Comparison of ENCODE assay signal across 25 cellular contexts in genomic region chr3:16975083-16975482, GRCh38.
"Had no signal": no experiment of that assay in that cellular context is flagged by ENCODE, and none has a peak within 500 bp of the region (broad histone marks: within the 10 kb centered on the region; RNA-seq: fewer than 3 reads in every experiment).

No MANE protein-coding gene starts in this region.

- H3K27ac Mint-ChIP-seq: activated CD4-positive, alpha-beta memory T cell treated with anti-CD3 and anti-CD28 coated beads, Interleukin-2, amount 10 ng/mL, durations not matched to agents 7 days and 5 days; activated CD4-positive, alpha-beta T cell treated with anti-CD3 and anti-CD28 coated beads, Interleukin-2, amount 10 ng/mL, durations not matched to agents 24 days and 14 days; activated naive CD8-positive, alpha-beta T cell treated with anti-CD3 and anti-CD28 coated beads, Interleukin-2, amount 10 ng/mL, durations not matched to agents 7 days and 5 days; activated T-helper 2 cell treated with anti-CD3 and anti-CD28 coated beads, Interferon-gamma antibody, Interleukin-2, Interleukin-4, amounts not matched to agents 10 μg/mL and 5 μg/mL and 100 μg/mL, durations not matched to agents 14 hours and 24 hours and 36 hours; endodermal cell; nephron progenitor cell; T-helper 17 cell had no signal

- H3K9me3 ChIP-seq: breast epithelium, esophagus squamous epithelium, lower lobe of right lung, pancreas, upper lobe of left lung had no signal

- H3K4me1 ChIP-seq: breast epithelium, esophagus squamous epithelium, lower lobe of right lung, pancreas, upper lobe of left lung had no signal

- H3K27ac ChIP-seq: breast epithelium, coronary artery, esophagus squamous epithelium, hepatocyte, lower lobe of right lung, pancreas, upper lobe of left lung had no signal

- DNase-seq: activated CD4-positive, alpha-beta memory T cell treated with anti-CD3 and anti-CD28 coated beads, Interleukin-2, amount 10 ng/mL, durations not matched to agents 7 days and 5 days; activated CD4-positive, alpha-beta T cell treated with anti-CD3 and anti-CD28 coated beads, Interleukin-2, amount 10 ng/mL, durations not matched to agents 24 days and 14 days; activated naive CD4-positive, alpha-beta T cell; activated naive CD8-positive, alpha-beta T cell treated with anti-CD3 and anti-CD28 coated beads, Interleukin-2, amount 10 ng/mL, durations not matched to agents 7 days and 5 days; amniotic stem cell; endodermal cell; esophagus squamous epithelium; foreskin melanocyte; glutamatergic neuron; immature natural killer cell; lower lobe of right lung; nephron progenitor cell; pancreas; right cardiac atrium; small intestine; stimulated activated CD4-positive, alpha-beta T cell treated with anti-CD3 and anti-CD28 coated beads, Interleukin-2, amount 100 ng/mL, for 24 hours; stimulated activated naive CD4-positive, alpha-beta T cell; T-helper 17 cell; upper lobe of left lung had no signal

- H3K36me3 ChIP-seq: breast epithelium, esophagus squamous epithelium, lower lobe of right lung, pancreas, upper lobe of left lung had no signal

- H3K4me1 Mint-ChIP-seq: activated CD4-positive, alpha-beta memory T cell treated with anti-CD3 and anti-CD28 coated beads, Interleukin-2, amount 10 ng/mL, durations not matched to agents 7 days and 5 days; endodermal cell had no signal

- H3K27me3 ChIP-seq: breast epithelium, esophagus squamous epithelium, hepatocyte, pancreas, upper lobe of left lung had no signal

- H3K27me3 Mint-ChIP-seq: activated CD4-positive, alpha-beta memory T cell treated with anti-CD3 and anti-CD28 coated beads, Interleukin-2, amount 10 ng/mL, durations not matched to agents 7 days and 5 days; activated CD4-positive, alpha-beta T cell treated with anti-CD3 and anti-CD28 coated beads, Interleukin-2, amount 10 ng/mL, durations not matched to agents 24 days and 14 days; activated naive CD8-positive, alpha-beta T cell treated with anti-CD3 and anti-CD28 coated beads, Interleukin-2, amount 10 ng/mL, durations not matched to agents 7 days and 5 days; T-helper 17 cell had no signal

- H3K4me3 ChIP-seq: breast epithelium, coronary artery, esophagus squamous epithelium, hepatocyte, lower lobe of right lung, pancreas, upper lobe of left lung had no signal

- H3K4me3 Mint-ChIP-seq: activated CD4-positive, alpha-beta memory T cell treated with anti-CD3 and anti-CD28 coated beads, Interleukin-2, amount 10 ng/mL, durations not matched to agents 7 days and 5 days; activated CD4-positive, alpha-beta T cell treated with anti-CD3 and anti-CD28 coated beads, Interleukin-2, amount 10 ng/mL, durations not matched to agents 24 days and 14 days; activated naive CD8-positive, alpha-beta T cell treated with anti-CD3 and anti-CD28 coated beads, Interleukin-2, amount 10 ng/mL, durations not matched to agents 7 days and 5 days; endodermal cell; nephron progenitor cell; T-helper 17 cell had no signal

- ATAC-seq: activated CD4-positive, CD25-positive, alpha-beta regulatory T cell treated with anti-CD3 and anti-CD28 coated beads, Interleukin-2, amount 50 U/mL, for 24 hours; left lobe of liver; lower lobe of right lung; pancreas; right cardiac atrium; T-helper 17 cell had no signal
